Comparison of ENCODE assay signal across 9 cellular contexts in the genomic region with DNA sequence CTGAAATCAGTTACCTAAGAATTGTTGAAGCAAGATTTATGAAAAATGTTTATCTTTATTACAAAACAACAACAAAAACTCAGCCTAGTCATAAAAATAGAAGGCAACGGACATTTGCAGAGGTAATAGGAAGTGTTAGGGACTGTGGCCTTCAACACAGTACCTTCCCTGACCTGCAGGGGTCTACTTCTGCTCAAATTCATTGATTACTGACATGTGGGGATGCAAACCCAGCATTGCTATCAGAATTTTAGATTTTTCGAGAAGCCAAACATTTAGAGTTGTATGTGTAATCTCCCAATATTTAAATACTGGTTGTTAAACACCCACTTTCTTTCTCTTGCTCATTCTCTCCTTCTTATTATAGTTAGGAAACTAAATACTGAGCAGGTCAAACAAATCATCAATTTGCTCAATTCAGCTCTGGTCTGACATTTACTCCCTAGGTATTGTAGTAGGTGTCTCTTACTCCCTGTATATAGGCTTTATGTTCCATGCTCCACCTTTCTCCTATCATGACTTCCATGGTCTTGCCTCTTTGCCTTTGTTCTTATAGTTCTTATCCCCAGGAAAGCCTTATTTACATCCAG.
A peak's percentile ranks its signal among the peaks of the same experiment; 100 is the strongest.
DNase-seq lines count a peak whose midpoint lies in the region; ATAC-seq and TF ChIP-seq lines count a peak whose summit lies in the region.
"Had no signal": no experiment of that assay in that cellular context is flagged by ENCODE, and none has a peak within 500 bp of the region (broad histone marks: within the 10 kb centered on the region; RNA-seq: fewer than 3 reads in every experiment).

No MANE protein-coding gene starts in this region.

- H3K27me3 Mint-ChIP-seq in HFFc6 (ENCODE audit: insufficient read depth) = no peaks in the 10 kb centered on the region

- H3K9ac ChIP-seq in colonic mucosa (ENCODE audit: low read depth in 2 of 2, low read length in 2 of 2) = no peak overlapping the region

- H3K9me3 Mint-ChIP-seq in HFFc6 = no peaks in the 10 kb centered on the region

- no peaks in the 10 kb centered on the region for H3K9me3 ChIP-seq in colonic mucosa
- H3K9me3 ChIP-seq in uterus = no peaks in the 10 kb centered on the region

- H3K36me3 ChIP-seq in colonic mucosa (no peaks in the 10 kb centered on the region), uterus (no peaks in the 10 kb centered on the region)

- no peak for TF ChIP-seq POLR2A in uterus (IDR thresholded peaks at IDR 0.05)

- no peak overlapping the region for H3K27ac Mint-ChIP-seq in HFFc6

- H3K4me1 Mint-ChIP-seq in HFFc6 (ENCODE audit: low read depth) = peaks cover 19% of the 10 kb centered on the region; the same call in 1 of the 2 replicates

- H3K4me3 ChIP-seq in GM12864 (ENCODE audit: low read depth, low read length) (no peak overlapping the region), colonic mucosa (no peak overlapping the region), uterus (no peak overlapping the region)
- H3K4me3 ChIP-seq: lung had no signal

- H3K27me3 ChIP-seq in colonic mucosa (no peaks in the 10 kb centered on the region), uterus (no peaks in the 10 kb centered on the region)

- H3K4me1 ChIP-seq in colonic mucosa (no peaks in the 10 kb centered on the region), uterus (no peaks in the 10 kb centered on the region)

- ATAC-seq in HG03135 (IDR thresholded peaks at IDR 0.05; ENCODE audit: unreplicated experiment) = no peak

- H3K27ac ChIP-seq in colonic mucosa = no peak overlapping the region
- H3K27ac ChIP-seq in uterus = no peak overlapping the region

- H3K4me3 Mint-ChIP-seq in HFFc6 = no peak overlapping the region

- intact Hi-C loops in colonic mucosa (cut with DNase I) (no loop called here), uterus (cut with DNase I; ENCODE audit: low total_unique reads) (no loop called here)

- no peaks in the 10 kb centered on the region for H3K36me3 Mint-ChIP-seq in HFFc6 (ENCODE audit: low read depth)

- no peak for DNase-seq in GM12864 (ENCODE audit: low read depth)
- no peak for DNase-seq in HFFc6
- DNase-seq in RKO (ENCODE audit: low spot score) = peak; percentile 15
- no peak for DNase-seq in colonic mucosa
- DNase-seq in stimulated activated CD4-positive, alpha-beta T cell treated with anti-CD3 and anti-CD28 coated beads, Interleukin-4, amount 100 ng/mL, for 4 hours = peak; percentile 14 to 26
- DNase-seq in effector CD8-positive, alpha-beta T cell (lab: John Stamatoyannopoulos, UW) = no peak
- DNase-seq in uterus = no peak

- TF ChIP-seq CTCF in GM12864 (IDR thresholded peaks at IDR 0.05; ENCODE audit: low read depth, low read length, missing control alignments) (peak; percentile 63), HFFc6 (IDR thresholded peaks at IDR 0.05) (peak; percentile 66), colonic mucosa (IDR thresholded peaks at IDR 0.05) (peak; percentile 31), uterus (IDR thresholded peaks at IDR 0.05) (no peak)

Comparison
In these comparisons a context has a peak if more than half of its experiments do, and no peak if none do; other contexts are left out.
1. DNase-seq: peak in RKO (single experiment) and stimulated activated CD4-positive, alpha-beta T cell treated with anti-CD3 and anti-CD28 coated beads, Interleukin-4, amount 100 ng/mL, for 4 hours (2 of 2); none in GM12864 (single experiment), HFFc6 (single experiment), colonic mucosa (single experiment), effector CD8-positive, alpha-beta T cell (single experiment) and uterus (0 of 2).
2. CTCF ChIP-seq: peak in GM12864 (single experiment), HFFc6 (single experiment) and colonic mucosa (single experiment); none in uterus (0 of 4).